ENCODE assay signal across 30 cellular contexts in the genomic region with DNA sequence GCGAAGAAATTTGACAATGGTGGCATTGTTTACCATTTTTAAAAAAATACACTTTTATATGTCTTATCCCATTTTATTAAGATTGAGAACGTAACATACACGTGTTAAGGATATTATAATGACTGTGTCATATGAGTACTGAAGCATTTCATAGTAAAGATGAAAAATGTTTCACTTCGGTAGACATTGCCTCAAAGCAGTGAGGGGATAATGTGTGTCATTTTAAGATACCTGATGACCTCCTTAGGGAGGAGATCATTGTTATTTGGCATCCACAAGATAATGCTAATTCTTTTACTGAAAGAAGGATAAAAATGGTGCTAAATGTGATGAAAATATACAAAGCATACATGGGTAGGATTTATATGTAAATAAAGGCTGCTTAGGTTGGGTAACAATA.
"Had no signal": no experiment of that assay in that cellular context is flagged by ENCODE, and none has a peak within 500 bp of the region (broad histone marks: within the 10 kb centered on the region; RNA-seq: fewer than 3 reads in every experiment).

No MANE protein-coding gene starts in this region.

- H3K27me3 ChIP-seq: MG63 had no signal

- H3K36me3 ChIP-seq: MG63 had no signal

- DNase-seq: Karpas-422, Kasumi-1, KG1, MG63, MV-4-11, NCI-H1048, NCI-H1092, NCI-H1092 treated with DMSO at 0.1 percent for 48 hours, NCI-H1105, NCI-H1105 treated with DMSO at 0.1 percent for 48 hours, NCI-H1417 treated with DMSO at 0.1 percent for 48 hours, NCI-H1436, NCI-H1436 treated with DMSO at 0.1 percent for 48 hours, NCI-H146, NCI-H1694, NCI-H1694 treated with DMSO at 0.1 percent for 48 hours, NCI-H187, NCI-H187 treated with DMSO at 0.1 percent for 48 hours, NCI-H1930, NCI-H2081, NCI-H2081 treated with DMSO at 0.1 percent for 48 hours, NCI-H2107, NCI-H2171, NCI-H2171 treated with DMSO at 0.1 percent for 48 hours, NCI-H2227 treated with DMSO at 0.1 percent for 48 hours, NCI-H226, NCI-H345, NCI-H446, NCI-H446 treated with DMSO at 0.1 percent for 48 hours had no signal

- H3K9ac ChIP-seq: KMS-11 had no signal

- H3K4me2 ChIP-seq: KMS-11 had no signal

- H3K9me3 ChIP-seq: MG63 had no signal

- H3K4me3 ChIP-seq: MG63 had no signal

- H3K27ac ChIP-seq: KMS-11 had no signal
